In genomic region chr14:52244997-52245396, GRCh38 we compare ENCODE assay signal across 16 cellular contexts.
A peak's percentile ranks its signal among the peaks of the same experiment; 100 is the strongest.
DNase-seq lines count a peak whose midpoint lies in the region; ATAC-seq and TF ChIP-seq lines count a peak whose summit lies in the region.
"Had no signal": no experiment of that assay in that cellular context is flagged by ENCODE, and none has a peak within 500 bp of the region (broad histone marks: within the 10 kb centered on the region; RNA-seq: fewer than 3 reads in every experiment).

No MANE protein-coding gene starts in this region.

- H3K27ac Mint-ChIP-seq in stimulated activated memory B cell treated with anti-CD40 and anti-IgM and Interleukin-4, amounts not matched to agents 10 μg/mL and 1 μg/mL and 100 μg/mL, for 72 hours = no peak overlapping the region
- H3K27ac Mint-ChIP-seq: activated naive CD8-positive, alpha-beta T cell treated with anti-CD3 and anti-CD28 coated beads for 36 hours; activated T-cell treated with anti-CD3 and anti-CD28 coated beads, Interleukin-2, amount 50 U/mL, for 24 hours; B cell had no signal

- H3K27me3 Mint-ChIP-seq in stimulated activated memory B cell treated with anti-CD40 and anti-IgM and Interleukin-4, amounts not matched to agents 10 μg/mL and 1 μg/mL and 100 μg/mL, for 72 hours = peaks cover 19% of the 10 kb centered on the region
- H3K27me3 Mint-ChIP-seq: activated naive CD8-positive, alpha-beta T cell treated with anti-CD3 and anti-CD28 coated beads for 36 hours; activated T-cell treated with anti-CD3 and anti-CD28 coated beads, Interleukin-2, amount 50 U/mL, for 24 hours; B cell had no signal

- ATAC-seq in GM18909 (IDR thresholded peaks at IDR 0.05; ENCODE audit: poor library complexity, unreplicated experiment) (peak; percentile 62), GM21528 (IDR thresholded peaks at IDR 0.05; ENCODE audit: low FRiP score, unreplicated experiment) (peak; percentile 66), HG03045 (IDR thresholded peaks at IDR 0.05; ENCODE audit: unreplicated experiment) (peak; percentile 50)
- peak; percentile 56 for ATAC-seq in stimulated activated memory B cell treated with anti-CD40 and anti-IgM and Interleukin-4, amounts not matched to agents 10 μg/mL and 1 μg/mL and 100 μg/mL, for 72 hours
- ATAC-seq: heart left ventricle had no signal

- no peaks in the 10 kb centered on the region for H3K36me3 Mint-ChIP-seq in stimulated activated memory B cell treated with anti-CD40 and anti-IgM and Interleukin-4, amounts not matched to agents 10 μg/mL and 1 μg/mL and 100 μg/mL, for 72 hours
- H3K36me3 Mint-ChIP-seq: activated naive CD8-positive, alpha-beta T cell treated with anti-CD3 and anti-CD28 coated beads for 36 hours had no signal

- DNase-seq in GM13977 (ENCODE audit: low spot score) (no peak), LoVo (ENCODE audit: low spot score) (no peak)
- DNase-seq in activated CD8-positive, alpha-beta memory T cell treated with anti-CD3 and anti-CD28 coated beads for 24 hours = no peak
- DNase-seq: activated CD4-positive, alpha-beta T cell treated with anti-CD3 and anti-CD28 coated beads, Interleukin-2, amount 50 U/mL, for 1 hour; activated naive CD8-positive, alpha-beta T cell treated with anti-CD3 and anti-CD28 coated beads for 36 hours; activated T-cell treated with anti-CD3 and anti-CD28 coated beads, Interleukin-2, amount 50 U/mL, for 24 hours; DMS 273 treated with DMSO at 0.1 percent for 48 hours; heart left ventricle; kidney; NCI-H345 had no signal

- peaks cover 33% of the 10 kb centered on the region for H3K4me1 Mint-ChIP-seq in stimulated activated memory B cell treated with anti-CD40 and anti-IgM and Interleukin-4, amounts not matched to agents 10 μg/mL and 1 μg/mL and 100 μg/mL, for 72 hours
- H3K4me1 Mint-ChIP-seq: neural crest cell had no signal

- peaks cover 4% of the 10 kb centered on the region for H3K9me3 Mint-ChIP-seq in stimulated activated memory B cell treated with anti-CD40 and anti-IgM and Interleukin-4, amounts not matched to agents 10 μg/mL and 1 μg/mL and 100 μg/mL, for 72 hours
- H3K9me3 Mint-ChIP-seq: activated T-cell treated with anti-CD3 and anti-CD28 coated beads, Interleukin-2, amount 50 U/mL, for 24 hours had no signal

- no peak for TF ChIP-seq CTCF in GM13977 (IDR thresholded peaks at IDR 0.05; ENCODE audit: extremely low read depth, insufficient read depth, missing control alignments)

- H3K4me3 Mint-ChIP-seq in stimulated activated memory B cell treated with anti-CD40 and anti-IgM and Interleukin-4, amounts not matched to agents 10 μg/mL and 1 μg/mL and 100 μg/mL, for 72 hours = no peak overlapping the region
- H3K4me3 Mint-ChIP-seq: activated naive CD8-positive, alpha-beta T cell treated with anti-CD3 and anti-CD28 coated beads for 36 hours; activated T-cell treated with anti-CD3 and anti-CD28 coated beads, Interleukin-2, amount 50 U/mL, for 24 hours; B cell; neural crest cell had no signal

- in situ Hi-C loops in GM13977 (cut with MboI; ENCODE audit: low pct_unique_long_range_greater_than_20kb, low sequenced_read_pairs, unreplicated experiment) = no loop called here
